ENCODE assay signal across 23 cellular contexts in genomic region chr1:224387943-224388342, GRCh38. TPM values are rescaled to one million over a fixed set of nuclear protein-coding genes. Genes with fewer than 3 reads are reported as not detected.
DNase-seq lines count a peak whose midpoint lies in the region; ATAC-seq and TF ChIP-seq lines count a peak whose summit lies in the region.
"Had no signal": no experiment of that assay in that cellular context is flagged by ENCODE, and none has a peak within 500 bp of the region (broad histone marks: within the 10 kb centered on the region; RNA-seq: fewer than 3 reads in every experiment).

No MANE protein-coding gene starts in this region.

- no peak overlapping the region for H3K4me3 Mint-ChIP-seq in activated CD8-positive, alpha-beta T cell treated with anti-CD3 and anti-CD28 coated beads, Interleukin-2, amount 10 ng/mL, durations not matched to agents 7 days and 5 days
- H3K4me3 Mint-ChIP-seq in activated CD8-positive, alpha-beta T cell treated with anti-CD3 and anti-CD28 coated beads for 36 hours, result no peak overlapping the region
- H3K4me3 Mint-ChIP-seq in GM23338, result no peak overlapping the region
- H3K4me3 Mint-ChIP-seq in activated T-helper 2 cell treated with anti-CD3 and anti-CD28 coated beads, Interferon-gamma antibody, Interleukin-2, Interleukin-4, amounts not matched to agents 10 μg/mL and 5 μg/mL and 100 μg/mL, durations not matched to agents 14 hours and 24 hours and 36 hours (ENCODE audit: low read depth), result no peak overlapping the region
- H3K4me3 Mint-ChIP-seq in naive thymus-derived CD8-positive, alpha-beta T cell, result peak overlapping the region in 6 of 10 donors; percentile 7 to 50 (median 40)
- H3K4me3 Mint-ChIP-seq: activated CD4-positive, alpha-beta T cell treated with anti-CD3 and anti-CD28 coated beads, Interleukin-2, amount 10 ng/mL, durations not matched to agents 7 days and 5 days had no signal

- H3K4me1 Mint-ChIP-seq in activated CD8-positive, alpha-beta T cell treated with anti-CD3 and anti-CD28 coated beads, Interleukin-2, amount 10 ng/mL, durations not matched to agents 7 days and 5 days (ENCODE audit: low read depth), result peaks cover 38% of the 10 kb centered on the region
- H3K4me1 Mint-ChIP-seq in activated CD8-positive, alpha-beta T cell treated with anti-CD3 and anti-CD28 coated beads for 36 hours (ENCODE audit: low read depth), result peaks cover 48% of the 10 kb centered on the region
- no peaks in the 10 kb centered on the region for H3K4me1 Mint-ChIP-seq in GM23338
- H3K4me1 Mint-ChIP-seq in activated T-helper 2 cell treated with anti-CD3 and anti-CD28 coated beads, Interferon-gamma antibody, Interleukin-2, Interleukin-4, amounts not matched to agents 10 μg/mL and 5 μg/mL and 100 μg/mL, durations not matched to agents 14 hours and 24 hours and 36 hours (ENCODE audit: low read depth), result peaks cover 33% of the 10 kb centered on the region
- peaks cover 16 to 54% (median 38%) of the 10 kb centered on the region in 4 donors for H3K4me1 Mint-ChIP-seq in naive thymus-derived CD8-positive, alpha-beta T cell

- peak overlapping the region; percentile 16 for H3K27ac Mint-ChIP-seq in activated CD8-positive, alpha-beta T cell treated with anti-CD3 and anti-CD28 coated beads, Interleukin-2, amount 10 ng/mL, durations not matched to agents 7 days and 5 days
- no peak overlapping the region for H3K27ac Mint-ChIP-seq in activated CD8-positive, alpha-beta T cell treated with anti-CD3 and anti-CD28 coated beads for 36 hours
- H3K27ac Mint-ChIP-seq in GM23338, result no peak overlapping the region
- H3K27ac Mint-ChIP-seq in activated T-helper 2 cell treated with anti-CD3 and anti-CD28 coated beads, Interferon-gamma antibody, Interleukin-2, Interleukin-4, amounts not matched to agents 10 μg/mL and 5 μg/mL and 100 μg/mL, durations not matched to agents 14 hours and 24 hours and 36 hours, result peak overlapping the region; percentile 52
- peak overlapping the region; percentile 75 to 96 (median 88) for H3K27ac Mint-ChIP-seq in naive thymus-derived CD8-positive, alpha-beta T cell

- H2AFZ ChIP-seq in GM23338, result no peak overlapping the region

- peaks cover 3% of the 10 kb centered on the region; the same call in 1 of the 2 replicates for H4K20me1 ChIP-seq in GM23338 (replicated peaks; ENCODE audit: insufficient read depth)

- TF ChIP-seq CTCF in activated CD8-positive, alpha-beta T cell treated with anti-CD3 and anti-CD28 coated beads for 36 hours (IDR thresholded peaks at IDR 0.05), result no peak
- no peak for TF ChIP-seq CTCF in GM23338 (conservative IDR thresholded peaks at IDR 0.05; ENCODE audit: low read depth in 2 of 2)

- H3F3A ChIP-seq in GM23338 (replicated peaks; ENCODE audit: low read depth), result peaks cover 8% of the 10 kb centered on the region; the same call in 1 of the 2 replicates

- DNase-seq in activated CD8-positive, alpha-beta T cell treated with anti-CD3 and anti-CD28 coated beads, Interleukin-2, amount 10 ng/mL, durations not matched to agents 7 days and 5 days, result no peak
- no peak for DNase-seq in activated CD8-positive, alpha-beta T cell treated with anti-CD3 and anti-CD28 coated beads for 36 hours
- DNase-seq in GM23338 (ENCODE audit: low spot score) (no peak), AG08395 (ENCODE audit: low spot score) (no peak), putamen (ENCODE audit: low spot score) (no peak)
- DNase-seq in activated T-helper 2 cell treated with anti-CD3 and anti-CD28 coated beads, Interferon-gamma antibody, Interleukin-2, Interleukin-4, amounts not matched to agents 10 μg/mL and 5 μg/mL and 100 μg/mL, durations not matched to agents 14 hours and 24 hours and 36 hours (ENCODE audit: low spot score), result no peak
- DNase-seq in naive thymus-derived CD8-positive, alpha-beta T cell, result no peak
- DNase-seq: activated CD8-positive, alpha-beta memory T cell treated with anti-CD3 and anti-CD28 coated beads, Interleukin-2, amount 50 U/mL, for 48 hours; activated naive CD4-positive, alpha-beta T cell treated with Interleukin-2 at 50 U/mL for 16 hours; AML-193; anterior cingulate cortex; COR-L47; DND-41; H7; kidney; lower lobe of right lung; mucosa of descending colon; MV-4-11; NCI-H526 treated with DMSO at 0.1 percent for 48 hours had no signal

- H3K27me3 ChIP-seq in GM23338 (ENCODE audit: insufficient read depth), result no peaks in the 10 kb centered on the region
- H3K27me3 ChIP-seq: suprapubic skin had no signal

- H3K27ac ChIP-seq in GM23338 (ENCODE audit: low read depth), result 0 out of 2 replicates have a peak overlapping the region, but pooled peaks have one; percentile 51
- H3K27ac ChIP-seq: lower lobe of right lung, suprapubic skin had no signal

- intact Hi-C loops in activated CD8-positive, alpha-beta T cell treated with anti-CD3 and anti-CD28 coated beads for 36 hours (cut with micrococcal nuclease), result no loop called here
- intact Hi-C loops in activated T-helper 2 cell treated with anti-CD3 and anti-CD28 coated beads, Interferon-gamma antibody, Interleukin-2, Interleukin-4, amounts not matched to agents 10 μg/mL and 5 μg/mL and 100 μg/mL, durations not matched to agents 14 hours and 24 hours and 36 hours (cut with micrococcal nuclease), result no loop called here

- H3K79me2 ChIP-seq in GM23338 (replicated peaks; ENCODE audit: insufficient read depth), result no peaks in the 10 kb centered on the region

- ATAC-seq in activated CD8-positive, alpha-beta T cell treated with anti-CD3 and anti-CD28 coated beads, Interleukin-2, amount 10 ng/mL, durations not matched to agents 7 days and 5 days, result no peak
- no peak for ATAC-seq in activated CD8-positive, alpha-beta T cell treated with anti-CD3 and anti-CD28 coated beads for 36 hours
- ATAC-seq in GM23338 (no peak), HG02938 (IDR thresholded peaks at IDR 0.05; ENCODE audit: unreplicated experiment) (no peak)
- no peak for ATAC-seq in naive thymus-derived CD8-positive, alpha-beta T cell
- ATAC-seq: lower lobe of right lung had no signal

- H3K36me3 ChIP-seq in GM23338 (ENCODE audit: insufficient read depth), result peaks cover 38% of the 10 kb centered on the region; the same call in 1 of the 2 replicates

- H3K9me3 Mint-ChIP-seq in activated CD8-positive, alpha-beta T cell treated with anti-CD3 and anti-CD28 coated beads, Interleukin-2, amount 10 ng/mL, durations not matched to agents 7 days and 5 days (ENCODE audit: insufficient read depth), result no peaks in the 10 kb centered on the region
- no peaks in the 10 kb centered on the region for H3K9me3 Mint-ChIP-seq in activated CD8-positive, alpha-beta T cell treated with anti-CD3 and anti-CD28 coated beads for 36 hours
- H3K9me3 Mint-ChIP-seq in GM23338, result no peaks in the 10 kb centered on the region
- H3K9me3 Mint-ChIP-seq in activated T-helper 2 cell treated with anti-CD3 and anti-CD28 coated beads, Interferon-gamma antibody, Interleukin-2, Interleukin-4, amounts not matched to agents 10 μg/mL and 5 μg/mL and 100 μg/mL, durations not matched to agents 14 hours and 24 hours and 36 hours, result no peaks in the 10 kb centered on the region
- no peaks in the 10 kb centered on the region for H3K9me3 Mint-ChIP-seq in naive thymus-derived CD8-positive, alpha-beta T cell
- H3K9me3 Mint-ChIP-seq: activated CD4-positive, alpha-beta T cell treated with anti-CD3 and anti-CD28 coated beads, Interleukin-2, amount 10 ng/mL, durations not matched to agents 7 days and 5 days had no signal

- no peaks in the 10 kb centered on the region for H3K27me3 Mint-ChIP-seq in activated CD8-positive, alpha-beta T cell treated with anti-CD3 and anti-CD28 coated beads, Interleukin-2, amount 10 ng/mL, durations not matched to agents 7 days and 5 days (ENCODE audit: low read depth)
- H3K27me3 Mint-ChIP-seq in activated CD8-positive, alpha-beta T cell treated with anti-CD3 and anti-CD28 coated beads for 36 hours, result no peaks in the 10 kb centered on the region
- H3K27me3 Mint-ChIP-seq in GM23338 (ENCODE audit: insufficient read depth, low read depth, poor library complexity), result no peaks in the 10 kb centered on the region
- no peaks in the 10 kb centered on the region for H3K27me3 Mint-ChIP-seq in activated T-helper 2 cell treated with anti-CD3 and anti-CD28 coated beads, Interferon-gamma antibody, Interleukin-2, Interleukin-4, amounts not matched to agents 10 μg/mL and 5 μg/mL and 100 μg/mL, durations not matched to agents 14 hours and 24 hours and 36 hours (ENCODE audit: low read depth)
- no peaks in the 10 kb centered on the region for H3K27me3 Mint-ChIP-seq in naive thymus-derived CD8-positive, alpha-beta T cell
- H3K27me3 Mint-ChIP-seq: activated CD4-positive, alpha-beta T cell treated with anti-CD3 and anti-CD28 coated beads, Interleukin-2, amount 10 ng/mL, durations not matched to agents 7 days and 5 days had no signal

- POLR2A ChIA-PET in activated CD8-positive, alpha-beta T cell treated with anti-CD3 and anti-CD28 coated beads, Interleukin-2, amount 10 ng/mL, durations not matched to agents 7 days and 5 days (lab: Charles Lee), result interaction anchor here (1.3 kb wide), 1 partner anchor 12 kb away, joined by 3 read pairs; no protein-coding TSS in a partner anchor
- POLR2A ChIA-PET in activated CD8-positive, alpha-beta T cell treated with anti-CD3 and anti-CD28 coated beads for 36 hours (lab: Charles Lee), result interaction anchor here (0.7 to 1.3 kb wide), 4 partner anchors 10 to 41 kb away, joined by 3 to 4 read pairs (median 3); no protein-coding TSS in a partner anchor
- POLR2A ChIA-PET in naive thymus-derived CD8-positive, alpha-beta T cell (lab: Charles Lee), result interaction anchor here (0.7 to 1.9 kb wide), 6 partner anchors 11 to 45 kb away, joined by 3 to 5 read pairs (median 4); no protein-coding TSS in a partner anchor

- H3K9me2 ChIP-seq in GM23338 (ENCODE audit: insufficient read depth), result no peaks in the 10 kb centered on the region

- H3K4me1 ChIP-seq in GM23338 (ENCODE audit: insufficient read depth), result no peaks in the 10 kb centered on the region
- H3K4me1 ChIP-seq: lower lobe of right lung, prostate gland, suprapubic skin had no signal

- H3K4me2 ChIP-seq in GM23338, result no peak overlapping the region

- H3K36me3 Mint-ChIP-seq in activated CD8-positive, alpha-beta T cell treated with anti-CD3 and anti-CD28 coated beads, Interleukin-2, amount 10 ng/mL, durations not matched to agents 7 days and 5 days (ENCODE audit: low read depth), result peaks cover 78% of the 10 kb centered on the region
- peaks cover 63% of the 10 kb centered on the region for H3K36me3 Mint-ChIP-seq in activated CD8-positive, alpha-beta T cell treated with anti-CD3 and anti-CD28 coated beads for 36 hours (ENCODE audit: low read depth)
- H3K36me3 Mint-ChIP-seq in GM23338 (ENCODE audit: low read depth), result peaks cover 53% of the 10 kb centered on the region
- peaks cover 89% of the 10 kb centered on the region for H3K36me3 Mint-ChIP-seq in activated T-helper 2 cell treated with anti-CD3 and anti-CD28 coated beads, Interferon-gamma antibody, Interleukin-2, Interleukin-4, amounts not matched to agents 10 μg/mL and 5 μg/mL and 100 μg/mL, durations not matched to agents 14 hours and 24 hours and 36 hours (ENCODE audit: low read depth)
- peaks cover 0 to 59% (median 24%) of the 10 kb centered on the region in 3 donors for H3K36me3 Mint-ChIP-seq in naive thymus-derived CD8-positive, alpha-beta T cell

- H3K4me3 ChIP-seq in GM23338, result no peak overlapping the region
- H3K4me3 ChIP-seq: lower lobe of right lung, mucosa of descending colon, prostate gland, suprapubic skin had no signal

- CTCF ChIA-PET in activated CD8-positive, alpha-beta T cell treated with anti-CD3 and anti-CD28 coated beads, Interleukin-2, amount 10 ng/mL, durations not matched to agents 7 days and 5 days (lab: Charles Lee), result interaction anchor here (1.3 to 1.7 kb wide), 4 partner anchors 46 to 535 kb away, joined by 3 to 6 read pairs (median 3); no protein-coding TSS in a partner anchor
- CTCF ChIA-PET in activated CD8-positive, alpha-beta T cell treated with anti-CD3 and anti-CD28 coated beads for 36 hours (lab: Charles Lee), result interaction anchor here (0.9 to 2.8 kb wide), 5 partner anchors 9 to 30 kb away, joined by 3 to 9 read pairs (median 3); no protein-coding TSS in a partner anchor

RNA-seq across cellular contexts. Expression of gene CNIH4, which starts 31.3 kb away (rescaled TPM):
- total RNA-seq in activated CD8-positive, alpha-beta T cell treated with anti-CD3 and anti-CD28 coated beads, Interleukin-2, amount 10 ng/mL, durations not matched to agents 7 days and 5 days, result 10 to 100 TPM; 41.3 to 43.7 TPM
- 10 to 100 TPM; 44.8 to 45.1 TPM for total RNA-seq in activated CD8-positive, alpha-beta T cell treated with anti-CD3 and anti-CD28 coated beads for 36 hours
- 47.4 and 53.5 TPM in 2 replicates for total RNA-seq in GM23338 (2014; rRNA removed; shearing (Covaris generic))
- 191 and 194 TPM in 2 replicates for polyA plus RNA-seq in GM23338 (2016; fragmentation: Nextera tagmentation; extraction: Ambion mirVana)
- 60.2 and 60.7 TPM in 2 replicates for total RNA-seq in activated T-helper 2 cell treated with anti-CD3 and anti-CD28 coated beads, Interferon-gamma antibody, Interleukin-2, Interleukin-4, amounts not matched to agents 10 μg/mL and 5 μg/mL and 100 μg/mL, durations not matched to agents 14 hours and 24 hours and 36 hours
- 10 to 100 TPM; 39.1 to 39.6 TPM for total RNA-seq in naive thymus-derived CD8-positive, alpha-beta T cell
- 10 to 100 TPM; 29.7 to 46.6 (median 45.3) TPM for polyA plus RNA-seq in naive thymus-derived CD8-positive, alpha-beta T cell

RNA-seq across cellular contexts. Expression of gene WDR26, which starts 46.7 kb away (rescaled TPM):
- total RNA-seq in activated CD8-positive, alpha-beta T cell treated with anti-CD3 and anti-CD28 coated beads, Interleukin-2, amount 10 ng/mL, durations not matched to agents 7 days and 5 days, result 10 to 100 TPM; 63.8 to 66.2 TPM
- total RNA-seq in activated CD8-positive, alpha-beta T cell treated with anti-CD3 and anti-CD28 coated beads for 36 hours, result 10 to 100 TPM; 75.2 to 75.8 TPM
- 71.0 and 74.6 TPM in 2 replicates for total RNA-seq in GM23338 (2014; rRNA removed; shearing (Covaris generic))
- polyA plus RNA-seq in GM23338 (2016; fragmentation: Nextera tagmentation; extraction: Ambion mirVana), result 13.9 and 16.9 TPM in 2 replicates
- 80.5 and 82.0 TPM in 2 replicates for total RNA-seq in activated T-helper 2 cell treated with anti-CD3 and anti-CD28 coated beads, Interferon-gamma antibody, Interleukin-2, Interleukin-4, amounts not matched to agents 10 μg/mL and 5 μg/mL and 100 μg/mL, durations not matched to agents 14 hours and 24 hours and 36 hours
- total RNA-seq in naive thymus-derived CD8-positive, alpha-beta T cell, result 100 to 1,000 TPM; 119 to 121 TPM
- 1 to 10 TPM; 2.7 to 3.8 (median 2.8) TPM for polyA plus RNA-seq in naive thymus-derived CD8-positive, alpha-beta T cell

RNA-seq across cellular contexts. Expression of gene NVL, which starts 58.0 kb away (rescaled TPM):
- total RNA-seq in activated CD8-positive, alpha-beta T cell treated with anti-CD3 and anti-CD28 coated beads, Interleukin-2, amount 10 ng/mL, durations not matched to agents 7 days and 5 days, result 10 to 100 TPM; 48.5 to 56.2 TPM
- total RNA-seq in activated CD8-positive, alpha-beta T cell treated with anti-CD3 and anti-CD28 coated beads for 36 hours, result 10 to 100 TPM; 37.7 to 40.4 TPM
- total RNA-seq in GM23338 (2014; rRNA removed; shearing (Covaris generic)), result 35.3 and 44.4 TPM in 2 replicates
- polyA plus RNA-seq in GM23338 (2016; fragmentation: Nextera tagmentation; extraction: Ambion mirVana), result 62.2 and 71.7 TPM in 2 replicates
- 38.4 and 39.0 TPM in 2 replicates for total RNA-seq in activated T-helper 2 cell treated with anti-CD3 and anti-CD28 coated beads, Interferon-gamma antibody, Interleukin-2, Interleukin-4, amounts not matched to agents 10 μg/mL and 5 μg/mL and 100 μg/mL, durations not matched to agents 14 hours and 24 hours and 36 hours
- 10 to 100 TPM; 44.1 to 48.7 TPM for total RNA-seq in naive thymus-derived CD8-positive, alpha-beta T cell
- polyA plus RNA-seq in naive thymus-derived CD8-positive, alpha-beta T cell, result 10 to 100 TPM; 13.6 to 16.9 (median 16.2) TPM

Comparison
In these comparisons a context has a peak if more than half of its experiments do, and no peak if none do; other contexts are left out.
1. H3K27ac Mint-ChIP-seq: peak in activated CD8-positive, alpha-beta T cell treated with anti-CD3 and anti-CD28 coated beads, Interleukin-2, amount 10 ng/mL, durations not matched to agents 7 days and 5 days (single experiment), activated T-helper 2 cell treated with anti-CD3 and anti-CD28 coated beads, Interferon-gamma antibody, Interleukin-2, Interleukin-4, amounts not matched to agents 10 μg/mL and 5 μg/mL and 100 μg/mL, durations not matched to agents 14 hours and 24 hours and 36 hours (single experiment) and naive thymus-derived CD8-positive, alpha-beta T cell (10 of 10); none in activated CD8-positive, alpha-beta T cell treated with anti-CD3 and anti-CD28 coated beads for 36 hours (single experiment) and GM23338 (single experiment).
2. H3K4me3 Mint-ChIP-seq: peak in naive thymus-derived CD8-positive, alpha-beta T cell (6 of 10); none in activated CD8-positive, alpha-beta T cell treated with anti-CD3 and anti-CD28 coated beads, Interleukin-2, amount 10 ng/mL, durations not matched to agents 7 days and 5 days (single experiment), activated CD8-positive, alpha-beta T cell treated with anti-CD3 and anti-CD28 coated beads for 36 hours (single experiment), GM23338 (single experiment) and activated T-helper 2 cell treated with anti-CD3 and anti-CD28 coated beads, Interferon-gamma antibody, Interleukin-2, Interleukin-4, amounts not matched to agents 10 μg/mL and 5 μg/mL and 100 μg/mL, durations not matched to agents 14 hours and 24 hours and 36 hours (single experiment).